17 cellular contexts compared by ENCODE assay signal in the genomic region with DNA sequence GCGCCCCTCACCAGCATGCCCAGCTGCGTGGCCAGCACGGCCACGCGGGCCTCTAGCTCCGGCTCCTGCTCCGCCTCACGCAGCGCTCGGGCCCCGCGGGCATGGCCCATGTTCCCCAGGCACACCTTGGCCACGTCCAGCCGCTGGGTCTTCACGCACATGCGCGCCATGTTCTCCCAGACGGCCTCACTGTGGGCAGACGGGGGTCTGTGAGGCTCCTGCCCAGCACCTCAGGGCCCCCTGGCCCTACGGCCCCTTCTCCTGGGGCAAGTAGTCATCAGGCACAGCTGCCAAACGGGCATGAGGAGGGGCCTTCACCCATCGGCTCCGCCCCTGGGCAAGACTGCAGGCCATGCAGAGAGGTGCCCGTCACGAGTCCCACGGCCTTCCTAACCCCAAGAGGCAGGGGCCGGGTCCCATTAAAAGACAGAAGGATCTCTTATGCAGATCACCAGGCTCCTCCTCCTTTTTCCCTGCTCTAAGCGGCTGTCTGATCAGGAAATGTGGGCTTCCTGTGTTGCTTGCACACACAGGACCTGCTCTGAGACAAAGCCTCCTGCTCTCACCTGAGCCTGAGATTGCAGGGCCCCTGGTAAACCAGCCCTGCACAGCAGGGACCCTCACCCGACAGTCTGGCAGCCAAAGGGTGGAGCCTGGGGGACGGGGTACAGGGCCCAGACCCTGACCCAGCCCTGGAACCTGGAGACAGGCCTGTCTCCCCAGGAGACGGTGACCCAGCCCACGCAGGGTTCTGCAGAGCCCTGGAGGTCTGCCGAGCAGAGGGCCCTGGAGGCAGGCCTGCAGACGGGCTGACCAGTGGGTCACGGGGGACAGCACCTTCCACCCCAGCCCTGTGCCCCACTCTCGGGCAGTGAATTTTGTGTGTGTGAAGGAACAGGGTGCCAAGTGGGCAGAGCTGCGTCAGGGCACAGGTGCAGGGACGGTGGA. TPM values are rescaled to one million over a fixed set of nuclear protein-coding genes. Genes with fewer than 3 reads are reported as not detected.
A peak's percentile ranks its signal among the peaks of the same experiment; 100 is the strongest.
DNase-seq lines count a peak whose midpoint lies in the region; ATAC-seq, FAIRE-seq and TF ChIP-seq lines count a peak whose summit lies in the region.
"Had no signal": no experiment of that assay in that cellular context is flagged by ENCODE, and none has a peak within 500 bp of the region (broad histone marks: within the 10 kb centered on the region; RNA-seq: fewer than 3 reads in every experiment).

No MANE protein-coding gene starts in this region.

- peak overlapping the region; percentile 48 to 83 (median 76) for H3K27ac Mint-ChIP-seq in CD4-positive, alpha-beta memory T cell
- H3K27ac Mint-ChIP-seq in activated CD8-positive, alpha-beta T cell treated with anti-CD3 and anti-CD28 coated beads for 36 hours: peak overlapping the region; percentile 61
- H3K27ac Mint-ChIP-seq: progenitor cell of endocrine pancreas had no signal

- no peak overlapping the region for H3K4me2 ChIP-seq in H1 (ENCODE audit: insufficient read depth in 1 of 2, low read depth in 2 of 2, low read length in 2 of 2)

- H3K79me2 ChIP-seq in H1 (ENCODE audit: control insufficient read depth in 1 of 2, insufficient read depth in 2 of 2, low read length in 2 of 2): no peaks in the 10 kb centered on the region

- H3K4me3 ChIP-seq in BE2C (ENCODE audit: low read depth, low read length) (no peak overlapping the region), H1 (ENCODE audit: extremely low read depth in 1 of 4, insufficient read depth in 2 of 4, low read depth in 3 of 4, low read length in 4 of 4) (no peak overlapping the region), testis (no peak overlapping the region)
- peak overlapping the region in 1 of 2 donors; percentile 43 for H3K4me3 ChIP-seq in CD4-positive, alpha-beta memory T cell (ENCODE audit: low read length in 2 of 2)
- H3K4me3 ChIP-seq: vagina had no signal

- H4K8ac ChIP-seq in H1 (ENCODE audit: extremely low read depth, insufficient read depth, low read length): peak overlapping the region; percentile 57; the same call in 1 of the 2 replicates

- no peak for TF ChIP-seq EP300 in H1 (IDR thresholded peaks at IDR 0.05; ENCODE audit: borderline replicate concordance in 1 of 2, low read depth in 2 of 2, low read length in 2 of 2)

- peaks cover 0 to 5% of the 10 kb centered on the region in 2 experiments for H4K20me1 ChIP-seq in H1 (replicated peaks in 1 of 2; ENCODE audit: control insufficient read depth in 1 of 2, insufficient read depth in 2 of 2, low read length in 2 of 2)

- TF ChIP-seq CTCF in BE2C (IDR thresholded peaks at IDR 0.05; ENCODE audit: low read depth, low read length): no peak
- TF ChIP-seq CTCF in activated CD8-positive, alpha-beta T cell treated with anti-CD3 and anti-CD28 coated beads for 36 hours (IDR thresholded peaks at IDR 0.05): no peak
- no peak for TF ChIP-seq CTCF in H1 (IDR thresholded peaks at IDR 0.05; ENCODE audit: control extremely low read depth in 1 of 3, insufficient read depth in 1 of 3, low read depth in 1 of 3, low read length in 3 of 3)
- no peak for TF ChIP-seq CTCF in testis (IDR thresholded peaks at IDR 0.05)

- no peak for TF ChIP-seq RAD21 in H1 (IDR thresholded peaks at IDR 0.05 in 1 of 2, conservative IDR thresholded peaks at IDR 0.05 in 1 of 2; ENCODE audit: low read depth in 2 of 2, low read length in 2 of 2)

- POLR2A ChIA-PET in CD4-positive, alpha-beta memory T cell (lab: Charles Lee; ENCODE audit: partially characterized antibody): interaction anchor here (1.0 to 3.2 kb wide), 4 partner anchors 10 to 35 kb away, joined by 3 to 30 read pairs (median 4); a partner anchor contains a TSS
- POLR2A ChIA-PET in activated CD8-positive, alpha-beta T cell treated with anti-CD3 and anti-CD28 coated beads for 36 hours (lab: Charles Lee): interaction anchor here (0.8 to 2.1 kb wide), 3 partner anchors 8 to 11 kb away, joined by 3 to 8 read pairs (median 6); no protein-coding TSS in a partner anchor
- POLR2A ChIA-PET in H1 (lab: Charles Lee; ENCODE audit: partially characterized antibody): interaction anchor here (0.7 to 5.2 kb wide), 6 partner anchors 14 to 242 kb away, joined by 3 to 56 read pairs (median 4); no protein-coding TSS in a partner anchor

- H3K9me3 ChIP-seq in BE2C: no peaks in the 10 kb centered on the region
- H3K9me3 ChIP-seq in CD4-positive, alpha-beta memory T cell (ENCODE audit: control insufficient read depth in 1 of 2, low read length in 2 of 2): no peaks in the 10 kb centered on the region
- H3K9me3 ChIP-seq in H1 (ENCODE audit: insufficient read depth in 2 of 2, low read depth in 1 of 2, low read length in 1 of 2): no peaks in the 10 kb centered on the region
- no peaks in the 10 kb centered on the region for H3K9me3 ChIP-seq in testis
- H3K9me3 ChIP-seq: vagina had no signal

- H3K4me3 Mint-ChIP-seq in CD4-positive, alpha-beta memory T cell: peak overlapping the region; percentile 32 to 79 (median 66)
- H3K4me3 Mint-ChIP-seq in activated CD8-positive, alpha-beta T cell treated with anti-CD3 and anti-CD28 coated beads for 36 hours: peak overlapping the region; percentile 72

- H4K5ac ChIP-seq in H1 (ENCODE audit: insufficient read length, low read depth, low read length): no peak overlapping the region

- CTCF ChIA-PET in CD4-positive, alpha-beta memory T cell (lab: Charles Lee; ENCODE audit: partially characterized antibody): no interaction called here
- CTCF ChIA-PET in activated CD8-positive, alpha-beta T cell treated with anti-CD3 and anti-CD28 coated beads for 36 hours (lab: Charles Lee): no interaction called here
- CTCF ChIA-PET in H1 (lab: Charles Lee; ENCODE audit: partially characterized antibody): interaction anchor here (1.1 to 3.2 kb wide), 2 partner anchors 12 kb away, joined by 3 to 11 read pairs; no protein-coding TSS in a partner anchor

- no peak overlapping the region for H2AFZ ChIP-seq in H1 (ENCODE audit: low read length)

- no peak overlapping the region for H3K4ac ChIP-seq in H1 (replicated peaks; ENCODE audit: insufficient read length, low read depth, low read length)

- no peaks in the 10 kb centered on the region for H3K27me3 ChIP-seq in BE2C
- H3K27me3 ChIP-seq in CD4-positive, alpha-beta memory T cell (ENCODE audit: insufficient read depth, low read length): no peaks in the 10 kb centered on the region
- no peaks in the 10 kb centered on the region for H3K27me3 ChIP-seq in H1 (replicated peaks in 1 of 4; ENCODE audit: control insufficient read depth in 3 of 4, extremely low read depth in 1 of 4, insufficient read depth in 3 of 4, low read length in 3 of 4)
- no peaks in the 10 kb centered on the region for H3K27me3 ChIP-seq in testis
- H3K27me3 ChIP-seq: vagina had no signal

- intact Hi-C loops in CD4-positive, alpha-beta memory T cell (cut with micrococcal nuclease): loop anchor here (5.0 kb wide), 1 partner anchor 180 kb away; a partner anchor contains a TSS
- intact Hi-C loops in activated CD8-positive, alpha-beta T cell treated with anti-CD3 and anti-CD28 coated beads for 36 hours (cut with micrococcal nuclease): no loop called here
- intact Hi-C loops in testis (cut with DNase I; ENCODE audit: low total_unique reads): no loop called here

- no peak overlapping the region for H2BK5ac ChIP-seq in H1 (ENCODE audit: low read depth, low read length)

- H3K23me2 ChIP-seq in H1 (ENCODE audit: low read depth, low read length): no peaks in the 10 kb centered on the region

- no peak overlapping the region for H3K23ac ChIP-seq in H1 (ENCODE audit: insufficient read length)

- DNase-seq in BE2C (peak; percentile 7), H1 (ENCODE audit: low read depth in 1 of 2, low spot score in 2 of 2) (no peak), testis (no peak), HuH-7.5 (ENCODE audit: low spot score) (no peak), SIG-M5 treated with dmso at 0.1 percent for 504 hours (lab: John Stamatoyannopoulos, UW; ENCODE audit: unreplicated experiment) (no peak), NCI-H1048 (lab: John Stamatoyannopoulos, UW) (no peak)
- DNase-seq in CD4-positive, alpha-beta memory T cell: peak; percentile 30 to 57 (median 47)
- DNase-seq in activated CD8-positive, alpha-beta T cell treated with anti-CD3 and anti-CD28 coated beads for 36 hours: peak; percentile 36
- DNase-seq: activated CD4-positive, CD25-positive, alpha-beta regulatory T cell; C1 segment of cervical spinal cord; head of caudate nucleus; kidney glomerular epithelial cell; NCI-H1105 had no signal

- WGBS in H1 (ENCODE audit: extremely low coverage in 1 of 2, insufficient coverage in 1 of 2, insufficient read length in 1 of 2, insufficient replicate concordance in 2 of 2, low coverage in 1 of 2, low lambda C conversion rate in 2 of 2, missing lambda C conversion rate in 1 of 2), 2 experiments: 96% methylated on average over 38 of the region's 38 CpGs; no CpG with 5 or more reads in 1 of the 2 experiments
- WGBS in testis, 2 donors: 85 to 87% methylated on average over 17 to 37 of the region's 38 CpGs

- TF ChIP-seq POLR2A in H1 (IDR thresholded peaks at IDR 0.05; ENCODE audit: control extremely low read depth in 1 of 2, low read depth in 2 of 2, low read length in 2 of 2): no peak
- no peak for TF ChIP-seq POLR2A in testis (IDR thresholded peaks at IDR 0.05)

- H2BK20ac ChIP-seq in H1 (ENCODE audit: low read length): no peak overlapping the region

- no peak overlapping the region for H2BK15ac ChIP-seq in H1 (ENCODE audit: low read length)

- H3K14ac ChIP-seq in H1 (ENCODE audit: insufficient read length): no peak overlapping the region

- H3K4me1 ChIP-seq in BE2C: peaks cover 18% of the 10 kb centered on the region
- peaks cover 35% of the 10 kb centered on the region for H3K4me1 ChIP-seq in CD4-positive, alpha-beta memory T cell (ENCODE audit: insufficient read depth, low read length)
- H3K4me1 ChIP-seq in H1 (replicated peaks in 1 of 4; ENCODE audit: control insufficient read depth in 3 of 4, insufficient read depth in 4 of 4, low read length in 3 of 4): no peaks in the 10 kb centered on the region
- H3K4me1 ChIP-seq in testis: peaks cover 42% of the 10 kb centered on the region

- no peak for FAIRE-seq in H1 (lab: Jason Lieb, UNC)
- FAIRE-seq: GM12891 had no signal

- peak overlapping the region; percentile 4 for H3K27ac ChIP-seq in CD4-positive, alpha-beta memory T cell (ENCODE audit: low read depth, low read length)
- H3K27ac ChIP-seq in H1 (ENCODE audit: low read depth, low read length): no peak overlapping the region
- H3K27ac ChIP-seq in testis: peak overlapping the region in 1 of 2 donors; percentile 39
- H3K27ac ChIP-seq: vagina had no signal

- no peak overlapping the region; the same call in 1 of the 2 replicates for H3K18ac ChIP-seq in H1 (ENCODE audit: extremely low read depth, low read length)

- no peak overlapping the region for H4K91ac ChIP-seq in H1 (replicated peaks; ENCODE audit: insufficient read length, low read length)

- no peaks in the 10 kb centered on the region for H3K9me3 Mint-ChIP-seq in CD4-positive, alpha-beta memory T cell
- H3K9me3 Mint-ChIP-seq in activated CD8-positive, alpha-beta T cell treated with anti-CD3 and anti-CD28 coated beads for 36 hours: no peaks in the 10 kb centered on the region

- no peaks in the 10 kb centered on the region for H3K36me3 ChIP-seq in BE2C
- H3K36me3 ChIP-seq in CD4-positive, alpha-beta memory T cell (ENCODE audit: insufficient read depth, low read length): no peaks in the 10 kb centered on the region
- H3K36me3 ChIP-seq in H1 (ENCODE audit: control insufficient read depth in 2 of 4, insufficient read depth in 4 of 4, low read length in 3 of 4): peaks cover 0 to 3% (median 0%) of the 10 kb centered on the region in 4 experiments; a peak in 1 of 8 replicates
- no peaks in the 10 kb centered on the region for H3K36me3 ChIP-seq in testis (ENCODE audit: low read depth, missing control alignments)
- H3K36me3 ChIP-seq: vagina had no signal

- no peak overlapping the region for H3K9ac ChIP-seq in H1 (replicated peaks in 1 of 4; ENCODE audit: extremely low read depth in 1 of 4, low read depth in 3 of 4, low read length in 3 of 4)

- no peaks in the 10 kb centered on the region for H3K79me1 ChIP-seq in H1 (ENCODE audit: low read depth, low read length)

- peak; percentile 54 for ATAC-seq in activated CD8-positive, alpha-beta T cell treated with anti-CD3 and anti-CD28 coated beads for 36 hours

- H3K27me3 Mint-ChIP-seq in CD4-positive, alpha-beta memory T cell: no peaks in the 10 kb centered on the region
- no peaks in the 10 kb centered on the region for H3K27me3 Mint-ChIP-seq in activated CD8-positive, alpha-beta T cell treated with anti-CD3 and anti-CD28 coated beads for 36 hours
- H3K27me3 Mint-ChIP-seq: progenitor cell of endocrine pancreas had no signal

- peaks cover 12 to 37% (median 27%) of the 10 kb centered on the region in 4 donors for H3K4me1 Mint-ChIP-seq in CD4-positive, alpha-beta memory T cell
- H3K4me1 Mint-ChIP-seq in activated CD8-positive, alpha-beta T cell treated with anti-CD3 and anti-CD28 coated beads for 36 hours (ENCODE audit: low read depth): peaks cover 21% of the 10 kb centered on the region

- no peaks in the 10 kb centered on the region for H3K36me3 Mint-ChIP-seq in CD4-positive, alpha-beta memory T cell
- H3K36me3 Mint-ChIP-seq in activated CD8-positive, alpha-beta T cell treated with anti-CD3 and anti-CD28 coated beads for 36 hours (ENCODE audit: low read depth): no peaks in the 10 kb centered on the region

- H2BK120ac ChIP-seq in H1 (replicated peaks; ENCODE audit: low read depth, low read length): no peak overlapping the region

- no peak overlapping the region for H3K56ac ChIP-seq in H1 (replicated peaks; ENCODE audit: insufficient read length, low read depth, low read length)

- no peak overlapping the region for H2AK5ac ChIP-seq in H1 (ENCODE audit: low read depth, low read length)

- no peak overlapping the region for H2BK12ac ChIP-seq in H1 (ENCODE audit: low read depth, low read length)

RNA-seq across cellular contexts. Expression of a gene that starts 6.6 kb away (rescaled TPM):
- 21.0 TPM for polyA plus RNA-seq in BE2C (2012; ENCODE audit: insufficient read depth, insufficient read length, low read depth)
- total RNA-seq in CD4-positive, alpha-beta memory T cell: 100 to 1,000 TPM; 124 to 125 TPM
- 10 to 100 TPM; 95.9 to 97.1 TPM for polyA plus RNA-seq in CD4-positive, alpha-beta memory T cell
- 10 to 100 TPM; 12.9 to 14.3 TPM for total RNA-seq in activated CD8-positive, alpha-beta T cell treated with anti-CD3 and anti-CD28 coated beads for 36 hours
- not detected in 2 replicates for total RNA-seq in H1 (2021; fragmentation: NEBNext Ultra II Directional; extraction: Animal tissue kit (Norgen Biotek cat#: 25700))
- polyA plus RNA-seq in H1 (2011; rRNA removed) (0.03 TPM in 1 of 2 replicates, not detected in the other), testis (ENCODE audit: insufficient read depth, low read depth, low replicate concordance) (13.7 TPM)
- polyA plus RNA-seq in H1 (2011; cell fraction: cytosol; rRNA removed): 0.05 TPM
- not detected for polyA plus RNA-seq in H1 (2011; cell fraction: nucleus; rRNA removed)
- polyA plus RNA-seq in H1 (2012, experiment 1 of 2): 0.12 to 0.37 TPM (median 0.21 TPM) in 4 replicates
- 0.16 TPM for polyA plus RNA-seq in H1 (2012, experiment 2 of 2)
- 0.08 TPM for polyA plus RNA-seq in H1 (2013, experiment 1 of 2)
- polyA plus RNA-seq in H1 (2013, experiment 2 of 2): 0.02 TPM
- polyA minus RNA-seq in H1 (2011; rRNA and poly(A)+ RNA removed): not detected in 2 replicates
- polyA minus RNA-seq in H1 (2011; cell fraction: cytosol; rRNA and poly(A)+ RNA removed): not detected
- polyA minus RNA-seq in H1 (2011; cell fraction: nucleus; rRNA and poly(A)+ RNA removed): not detected
- total RNA-seq in testis: 10 to 100 TPM; 19.4 to 21.4 TPM
- total RNA-seq: progenitor cell of endocrine pancreas had no signal

RNA-seq across cellular contexts. Expression of a gene that starts 33.7 kb away (rescaled TPM):
- 110 TPM for polyA plus RNA-seq in BE2C (2012; ENCODE audit: insufficient read depth, insufficient read length, low read depth)
- total RNA-seq in CD4-positive, alpha-beta memory T cell: 10 to 100 TPM; 55.3 to 56.0 TPM
- 10 to 100 TPM; 11.3 to 14.5 TPM for polyA plus RNA-seq in CD4-positive, alpha-beta memory T cell
- 10 to 100 TPM; 59.1 to 62.1 TPM for total RNA-seq in activated CD8-positive, alpha-beta T cell treated with anti-CD3 and anti-CD28 coated beads for 36 hours
- 64.8 and 66.4 TPM in 2 replicates for total RNA-seq in H1 (2021; fragmentation: NEBNext Ultra II Directional; extraction: Animal tissue kit (Norgen Biotek cat#: 25700))
- 39.3 and 72.9 TPM in 2 replicates for polyA plus RNA-seq in H1 (2011; rRNA removed)
- polyA plus RNA-seq in H1 (2011; cell fraction: cytosol; rRNA removed): 61.2 TPM
- 382 TPM for polyA plus RNA-seq in H1 (2011; cell fraction: nucleus; rRNA removed)
- 39.6 to 74.2 TPM (median 66.1 TPM) in 4 replicates for polyA plus RNA-seq in H1 (2012, experiment 1 of 2)
- 42.5 TPM for polyA plus RNA-seq in H1 (2012, experiment 2 of 2)
- polyA plus RNA-seq in H1 (2013, experiment 1 of 2): 37.6 TPM
- polyA plus RNA-seq in H1 (2013, experiment 2 of 2): 33.1 TPM
- polyA minus RNA-seq in H1 (2011; rRNA and poly(A)+ RNA removed): 12.1 and 13.9 TPM in 2 replicates
- 34.6 TPM for polyA minus RNA-seq in H1 (2011; cell fraction: cytosol; rRNA and poly(A)+ RNA removed)
- 65.3 TPM for polyA minus RNA-seq in H1 (2011; cell fraction: nucleus; rRNA and poly(A)+ RNA removed)
- total RNA-seq in testis: 10 to 100 TPM; 45.2 to 46.0 TPM
- polyA plus RNA-seq in testis (ENCODE audit: insufficient read depth, low read depth, low replicate concordance): 25.7 TPM

RNA-seq across cellular contexts. Expression of a gene that starts 38.1 kb away (rescaled TPM):
- not detected for polyA plus RNA-seq in BE2C (2012; ENCODE audit: insufficient read depth, insufficient read length, low read depth)
- not detected for total RNA-seq in CD4-positive, alpha-beta memory T cell
- polyA plus RNA-seq in CD4-positive, alpha-beta memory T cell: not detected
- total RNA-seq in activated CD8-positive, alpha-beta T cell treated with anti-CD3 and anti-CD28 coated beads for 36 hours: not detected
- not detected in 2 replicates for total RNA-seq in H1 (2021; fragmentation: NEBNext Ultra II Directional; extraction: Animal tissue kit (Norgen Biotek cat#: 25700))
- not detected in 2 replicates for polyA plus RNA-seq in H1 (2011; rRNA removed)
- polyA plus RNA-seq in H1 (2011; cell fraction: cytosol; rRNA removed): 0.10 TPM
- 0.10 TPM for polyA plus RNA-seq in H1 (2011; cell fraction: nucleus; rRNA removed)
- polyA plus RNA-seq in H1 (2012, experiment 1 of 2): not detected in 4 replicates
- not detected for polyA plus RNA-seq in H1 (2012, experiment 2 of 2)
- 0.14 TPM for polyA plus RNA-seq in H1 (2013, experiment 1 of 2)
- 0.04 TPM for polyA plus RNA-seq in H1 (2013, experiment 2 of 2)
- polyA minus RNA-seq in H1 (2011; rRNA and poly(A)+ RNA removed): 0.13 TPM in 1 of 2 replicates, not detected in the other
- polyA minus RNA-seq in H1 (2011; cell fraction: cytosol; rRNA and poly(A)+ RNA removed): not detected
- not detected for polyA minus RNA-seq in H1 (2011; cell fraction: nucleus; rRNA and poly(A)+ RNA removed)
- 1 to 10 TPM; 1.7 to 3.4 TPM for total RNA-seq in testis
- 1.3 TPM for polyA plus RNA-seq in testis (ENCODE audit: insufficient read depth, low read depth, low replicate concordance)
- total RNA-seq: progenitor cell of endocrine pancreas, vagina had no signal
- polyA plus RNA-seq: esophagus had no signal

RNA-seq across cellular contexts. Expression of a gene that starts 52.1 kb away (rescaled TPM):
- 139 TPM for polyA plus RNA-seq in BE2C (2012; ENCODE audit: insufficient read depth, insufficient read length, low read depth)
- total RNA-seq in CD4-positive, alpha-beta memory T cell: 100 to 1,000 TPM; 105 to 111 TPM
- 10 to 100 TPM; 18.1 to 29.6 TPM for polyA plus RNA-seq in CD4-positive, alpha-beta memory T cell
- 10 to 100 TPM; 35.5 to 36.8 TPM for total RNA-seq in activated CD8-positive, alpha-beta T cell treated with anti-CD3 and anti-CD28 coated beads for 36 hours
- 76.5 and 81.5 TPM in 2 replicates for total RNA-seq in H1 (2021; fragmentation: NEBNext Ultra II Directional; extraction: Animal tissue kit (Norgen Biotek cat#: 25700))
- polyA plus RNA-seq in H1 (2011; rRNA removed) (38.6 and 79.6 TPM in 2 replicates), testis (ENCODE audit: insufficient read depth, low read depth, low replicate concordance) (79.6 TPM)
- polyA plus RNA-seq in H1 (2011; cell fraction: cytosol; rRNA removed): 41.1 TPM
- 372 TPM for polyA plus RNA-seq in H1 (2011; cell fraction: nucleus; rRNA removed)
- 64.4 to 95.0 TPM (median 79.5 TPM) in 4 replicates for polyA plus RNA-seq in H1 (2012, experiment 1 of 2)
- polyA plus RNA-seq in H1 (2012, experiment 2 of 2): 57.4 TPM
- polyA plus RNA-seq in H1 (2013, experiment 1 of 2): 61.1 TPM
- polyA plus RNA-seq in H1 (2013, experiment 2 of 2): 57.1 TPM
- polyA minus RNA-seq in H1 (2011; rRNA and poly(A)+ RNA removed): 30.3 and 38.3 TPM in 2 replicates
- polyA minus RNA-seq in H1 (2011; cell fraction: cytosol; rRNA and poly(A)+ RNA removed): 33.2 TPM
- polyA minus RNA-seq in H1 (2011; cell fraction: nucleus; rRNA and poly(A)+ RNA removed): 76.7 TPM
- 100 to 1,000 TPM; 152 to 160 TPM for total RNA-seq in testis

Comparison
In these comparisons a context has a peak if more than half of its experiments do, and no peak if none do; other contexts are left out.
1. DNase-seq: peak in BE2C (single experiment), CD4-positive, alpha-beta memory T cell (5 of 5) and activated CD8-positive, alpha-beta T cell treated with anti-CD3 and anti-CD28 coated beads for 36 hours (single experiment); none in H1 (0 of 2), testis (single experiment), HuH-7.5 (single experiment), SIG-M5 treated with dmso at 0.1 percent for 504 hours (single experiment) and NCI-H1048 (single experiment).
2. RNA of a gene that starts 6.6 kb away (total RNA-seq): 124 to 125 TPM in CD4-positive, alpha-beta memory T cell, 19.4 to 21.4 TPM in testis and 12.9 to 14.3 TPM in activated CD8-positive, alpha-beta T cell treated with anti-CD3 and anti-CD28 coated beads for 36 hours; not detected in H1; every median in the first group is over 10 times any median in the second.